19 cellular contexts compared by ENCODE assay signal in genomic region chr17:35081638-35082037, GRCh38. TPM values are rescaled to one million over a fixed set of nuclear protein-coding genes. Genes with fewer than 3 reads are reported as not detected.
A peak's percentile ranks its signal among the peaks of the same experiment; 100 is the strongest.
DNase-seq lines count a peak whose midpoint lies in the region; ATAC-seq and TF ChIP-seq lines count a peak whose summit lies in the region.
"Had no signal": no experiment of that assay in that cellular context is flagged by ENCODE, and none has a peak within 500 bp of the region (broad histone marks: within the 10 kb centered on the region; RNA-seq: fewer than 3 reads in every experiment).

No MANE protein-coding gene starts in this region.

- 0 out of 2 replicates have a peak overlapping the region, but pooled peaks have one; percentile 60 for H3K4me2 ChIP-seq in GM23338
- H3K4me2 ChIP-seq: hepatocyte had no signal

- intact Hi-C loops in CD4-positive, alpha-beta memory T cell (cut with micrococcal nuclease): no loop called here
- intact Hi-C loops in posterior vena cava (cut with DNase I): no loop called here

- peaks cover 55 to 79% (median 71%) of the 10 kb centered on the region in 4 donors for H3K4me1 Mint-ChIP-seq in CD4-positive, alpha-beta memory T cell
- peaks cover 58% of the 10 kb centered on the region for H3K4me1 Mint-ChIP-seq in GM23338
- peaks cover 66% of the 10 kb centered on the region for H3K4me1 Mint-ChIP-seq in HFFc6 (ENCODE audit: low read depth)

- TF ChIP-seq CTCF in GM23338 (conservative IDR thresholded peaks at IDR 0.05; ENCODE audit: low read depth in 2 of 2) (no peak), HFFc6 (IDR thresholded peaks at IDR 0.05) (no peak)

- H3K27me3 ChIP-seq in CD4-positive, alpha-beta memory T cell (ENCODE audit: insufficient read depth, low read length): no peaks in the 10 kb centered on the region
- H3K27me3 ChIP-seq in GM23338 (ENCODE audit: insufficient read depth): no peaks in the 10 kb centered on the region
- H3K27me3 ChIP-seq: BE2C, hepatocyte had no signal

- no peaks in the 10 kb centered on the region for H3K9me2 ChIP-seq in GM23338 (ENCODE audit: insufficient read depth)

- CTCF ChIA-PET in CD4-positive, alpha-beta memory T cell (lab: Charles Lee; ENCODE audit: partially characterized antibody): interaction anchor here (1.5 to 3.4 kb wide), 2 partner anchors 8 to 18 kb away, joined by 12 read pairs; partner anchors contain the start of gene RFFL

- H3K36me3 ChIP-seq in CD4-positive, alpha-beta memory T cell (ENCODE audit: insufficient read depth, low read length): no peaks in the 10 kb centered on the region
- H3K36me3 ChIP-seq in GM23338 (ENCODE audit: insufficient read depth): no peaks in the 10 kb centered on the region
- H3K36me3 ChIP-seq: BE2C, thoracic aorta, WERI-Rb-1 had no signal

- H3F3A ChIP-seq in GM23338 (replicated peaks; ENCODE audit: low read depth): no peaks in the 10 kb centered on the region

- no peaks in the 10 kb centered on the region for H3K9me3 Mint-ChIP-seq in CD4-positive, alpha-beta memory T cell
- H3K9me3 Mint-ChIP-seq in GM23338 (no peaks in the 10 kb centered on the region), HFFc6 (no peaks in the 10 kb centered on the region)
- H3K9me3 Mint-ChIP-seq: neural crest cell had no signal

- peaks cover 13% of the 10 kb centered on the region; the same call in 1 of the 2 replicates for H3K79me2 ChIP-seq in GM23338 (replicated peaks; ENCODE audit: insufficient read depth)

- H3K4me3 ChIP-seq in CD4-positive, alpha-beta memory T cell (ENCODE audit: low read length in 2 of 2): no peak overlapping the region
- no peak overlapping the region for H3K4me3 ChIP-seq in GM23338
- H3K4me3 ChIP-seq: hepatocyte, smooth muscle cell, thoracic aorta had no signal

- ATAC-seq in GM23338: no peak

- no peaks in the 10 kb centered on the region for H3K9me3 ChIP-seq in CD4-positive, alpha-beta memory T cell (ENCODE audit: control insufficient read depth in 1 of 2, low read length in 2 of 2)
- H3K9me3 ChIP-seq: BE2C, thoracic aorta had no signal

- peaks cover 3 to 5% of the 10 kb centered on the region in 2 donors for H3K36me3 Mint-ChIP-seq in CD4-positive, alpha-beta memory T cell
- H3K36me3 Mint-ChIP-seq in GM23338 (ENCODE audit: low read depth) (no peaks in the 10 kb centered on the region; the same call in 2 of the 3 replicates), HFFc6 (ENCODE audit: low read depth) (no peaks in the 10 kb centered on the region)

- H3K27ac Mint-ChIP-seq in CD4-positive, alpha-beta memory T cell: peak overlapping the region in 3 of 7 donors; percentile 5 to 71 (median 13)
- H3K27ac Mint-ChIP-seq in GM23338 (no peak overlapping the region; the same call in 1 of the 2 replicates), HFFc6 (no peak overlapping the region)

- DNase-seq in CD4-positive, alpha-beta memory T cell: no peak
- DNase-seq in GM23338 (ENCODE audit: low spot score): no peak
- DNase-seq in midbrain (lab: John Stamatoyannopoulos, UW): peak; percentile 33
- DNase-seq in H4 (ENCODE audit: low spot score): no peak
- DNase-seq in posterior vena cava (ENCODE audit: low spot score): no peak
- DNase-seq in HFFc6: no peak
- DNase-seq: activated effector memory CD4-positive, alpha-beta T cell treated with Interleukin-2 at 50 U/mL for 16 hours; cerebellar nuclear complex; kidney; Right ventricle myocardium superior; stimulated activated CD8-positive, alpha-beta memory T cell treated with anti-CD3 and anti-CD28 coated beads, Interleukin-4, amount 100 ng/mL, for 48 hours had no signal

- H3K27ac ChIP-seq in CD4-positive, alpha-beta memory T cell (ENCODE audit: low read depth, low read length): peak overlapping the region; percentile 13
- H3K27ac ChIP-seq in GM23338 (ENCODE audit: low read depth) (no peak overlapping the region), angular gyrus (ENCODE audit: low read depth, low read length) (peak overlapping the region; percentile 89)
- H3K27ac ChIP-seq: hepatocyte, thoracic aorta, WERI-Rb-1 had no signal

- POLR2A ChIA-PET in CD4-positive, alpha-beta memory T cell (lab: Charles Lee; ENCODE audit: partially characterized antibody): interaction anchor here (0.7 to 1.7 kb wide), 8 partner anchors 8 to 83 kb away, joined by 3 to 15 read pairs (median 4); partner anchors contain the start of gene RFFL

- H2AFZ ChIP-seq in GM23338: no peak overlapping the region
- H2AFZ ChIP-seq: hepatocyte had no signal

- H3K27me3 Mint-ChIP-seq in CD4-positive, alpha-beta memory T cell: no peaks in the 10 kb centered on the region
- H3K27me3 Mint-ChIP-seq in GM23338 (ENCODE audit: insufficient read depth, low read depth, poor library complexity): no peaks in the 10 kb centered on the region
- H3K27me3 Mint-ChIP-seq in HFFc6 (ENCODE audit: insufficient read depth): no peaks in the 10 kb centered on the region

- H3K4me1 ChIP-seq in CD4-positive, alpha-beta memory T cell (ENCODE audit: insufficient read depth, low read length): peaks cover 78% of the 10 kb centered on the region
- H3K4me1 ChIP-seq in GM23338 (ENCODE audit: insufficient read depth): peaks cover 65% of the 10 kb centered on the region

- no peak overlapping the region for H3K4me3 Mint-ChIP-seq in CD4-positive, alpha-beta memory T cell
- H3K4me3 Mint-ChIP-seq in GM23338 (no peak overlapping the region), HFFc6 (no peak overlapping the region)
- H3K4me3 Mint-ChIP-seq: neural crest cell had no signal

- peaks cover 3% of the 10 kb centered on the region; the same call in 1 of the 2 replicates for H4K20me1 ChIP-seq in GM23338 (replicated peaks; ENCODE audit: insufficient read depth)

TF ChIP-seq in GM23338, 12 proteins besides CTCF, POLR2A, EP300 and RAD21:
- TF ChIP-seq ETS1 (IDR thresholded peaks at IDR 0.05) (no peak), EZH2 (IDR thresholded peaks at IDR 0.05; ENCODE audit: low read depth, unreplicated experiment) (no peak), EZH2phosphoT487 (IDR thresholded peaks at IDR 0.05; ENCODE audit: unreplicated experiment) (no peak)

RNA-seq across cellular contexts. Expression of gene RFFL, which starts 18.1 kb away (rescaled TPM):
- total RNA-seq in CD4-positive, alpha-beta memory T cell: 10 to 100 TPM; 72.1 to 82.3 TPM
- polyA plus RNA-seq in CD4-positive, alpha-beta memory T cell: 10 to 100 TPM; 48.3 to 51.0 TPM
- 22.2 and 29.2 TPM in 2 replicates for total RNA-seq in GM23338 (2014; rRNA removed; shearing (Covaris generic))
- polyA plus RNA-seq in GM23338 (2016; fragmentation: Nextera tagmentation; extraction: Ambion mirVana): 4.1 and 6.4 TPM in 2 replicates
- total RNA-seq in H4 (2014; rRNA removed; shearing (Covaris generic)): 18.5 and 20.7 TPM in 2 replicates
- 10 to 100 TPM; 19.8 to 23.0 TPM for total RNA-seq in posterior vena cava
- 10 to 100 TPM; 12.0 to 18.5 (median 13.6) TPM for total RNA-seq in HFFc6 (2021; fragmentation: NEBNext Ultra II Directional; extraction: Animal tissue kit (Norgen Biotek cat#: 25700))

RNA-seq across cellular contexts. Expression of gene RAD51D, which starts 38.0 kb away (rescaled TPM):
- total RNA-seq in CD4-positive, alpha-beta memory T cell: 10 to 100 TPM; 21.5 to 29.2 TPM
- polyA plus RNA-seq in CD4-positive, alpha-beta memory T cell: 10 to 100 TPM in 1 of 2 donors, 1 to 10 TPM in 1; 6.1 to 12.0 TPM
- 11.0 and 13.2 TPM in 2 replicates for total RNA-seq in GM23338 (2014; rRNA removed; shearing (Covaris generic))
- 5.9 and 7.3 TPM in 2 replicates for polyA plus RNA-seq in GM23338 (2016; fragmentation: Nextera tagmentation; extraction: Ambion mirVana)
- 11.8 and 11.9 TPM in 2 replicates for total RNA-seq in H4 (2014; rRNA removed; shearing (Covaris generic))
- total RNA-seq in posterior vena cava: 10 to 100 TPM; 10.5 to 10.8 TPM
- total RNA-seq in HFFc6 (2021; fragmentation: NEBNext Ultra II Directional; extraction: Animal tissue kit (Norgen Biotek cat#: 25700)): 10 to 100 TPM in 5 of 6 experiments, 1 to 10 TPM in 1; 8.9 to 14.1 (median 12.7) TPM

RNA-seq across cellular contexts. Expression of gene FNDC8, which starts 39.8 kb away (rescaled TPM):
- total RNA-seq in CD4-positive, alpha-beta memory T cell: not detected
- not detected for polyA plus RNA-seq in CD4-positive, alpha-beta memory T cell
- total RNA-seq in GM23338 (2014; rRNA removed; shearing (Covaris generic)): not detected in 2 replicates
- polyA plus RNA-seq in GM23338 (2016; fragmentation: Nextera tagmentation; extraction: Ambion mirVana): not detected in 2 replicates
- total RNA-seq in H4 (2014; rRNA removed; shearing (Covaris generic)): 0.25 TPM in 1 of 2 replicates, not detected in the other
- not detected for total RNA-seq in posterior vena cava
- total RNA-seq in HFFc6 (2021; fragmentation: NEBNext Ultra II Directional; extraction: Animal tissue kit (Norgen Biotek cat#: 25700)): not detected
- total RNA-seq: hepatocyte, kidney, neural crest cell, pulmonary artery endothelial cell, Right ventricle myocardium superior, smooth muscle cell, thoracic aorta had no signal
- polyA plus RNA-seq: hepatocyte, smooth muscle cell had no signal
